In the genomic region with DNA sequence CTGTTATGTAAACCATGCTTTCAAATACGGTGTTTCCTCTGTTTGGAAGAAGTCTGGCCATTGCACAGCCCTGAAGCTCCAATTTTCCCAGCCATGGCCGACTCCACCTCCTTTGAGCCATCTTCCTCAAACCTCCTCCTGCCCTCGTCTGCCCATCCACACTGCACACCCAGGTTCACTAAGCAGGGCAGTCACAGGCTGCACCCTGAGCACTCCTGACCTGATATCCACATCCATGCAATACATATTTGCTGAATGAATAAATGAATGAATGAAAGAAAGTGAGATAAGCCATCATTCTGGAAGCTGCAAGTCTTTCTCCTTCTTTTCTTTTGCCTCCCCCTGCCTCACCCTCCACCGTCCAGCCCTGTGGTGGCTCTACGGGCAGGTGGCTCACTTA, we compare ENCODE assay signal across 29 cellular contexts. TPM values are rescaled to one million over a fixed set of nuclear protein-coding genes. Genes with fewer than 3 reads are reported as not detected.
DNase-seq lines count a peak whose midpoint lies in the region; ATAC-seq, FAIRE-seq and TF ChIP-seq lines count a peak whose summit lies in the region.
"Had no signal": no experiment of that assay in that cellular context is flagged by ENCODE, and none has a peak within 500 bp of the region (broad histone marks: within the 10 kb centered on the region; RNA-seq: fewer than 3 reads in every experiment).

No MANE protein-coding gene starts in this region.

- intact Hi-C loops in HepG2 (cut with micrococcal nuclease; ENCODE audit: unreplicated experiment) (no loop called here), right lobe of liver (cut with DNase I) (no loop called here), A673 (cut with micrococcal nuclease; ENCODE audit: unreplicated experiment) (no loop called here)

- no peaks in the 10 kb centered on the region for H4K20me1 ChIP-seq in HepG2 (ENCODE audit: insufficient read depth, low read length)
- H4K20me1 ChIP-seq in H1 (replicated peaks in 1 of 2; ENCODE audit: control insufficient read depth in 1 of 2, insufficient read depth in 2 of 2, low read length in 2 of 2) = no peaks in the 10 kb centered on the region
- H4K20me1 ChIP-seq: BLaER1 had no signal

- H3K9me3 ChIP-seq in HepG2 (ENCODE audit: low read length) (no peaks in the 10 kb centered on the region), right lobe of liver (no peaks in the 10 kb centered on the region), H1 (ENCODE audit: insufficient read depth in 2 of 2, low read depth in 1 of 2, low read length in 1 of 2) (peaks cover 0 to 7% of the 10 kb centered on the region in 2 experiments; a peak in 2 of 4 replicates), A673 (ENCODE audit: low read depth, low read length, poor library complexity, severe bottlenecking) (peaks cover 7% of the 10 kb centered on the region)
- H3K9me3 ChIP-seq: BE2C had no signal

- H3K23ac ChIP-seq in H1 (ENCODE audit: insufficient read length) = no peak overlapping the region

- TF ChIP-seq CTCF in HepG2 (CRISPR knock-in tag; IDR thresholded peaks at IDR 0.05) (no peak), right lobe of liver (IDR thresholded peaks at IDR 0.05) (no peak), H1 (IDR thresholded peaks at IDR 0.05; ENCODE audit: control extremely low read depth in 1 of 3, insufficient read depth in 1 of 3, low read depth in 1 of 3, low read length in 3 of 3) (no peak), progenitor cell of endocrine pancreas (IDR thresholded peaks at IDR 0.05; ENCODE audit: unreplicated experiment) (no peak), A673 (conservative IDR thresholded peaks at IDR 0.05; ENCODE audit: low read depth, low read length) (no peak)

- TF ChIP-seq EP300 in HepG2 (IDR thresholded peaks at IDR 0.05; ENCODE audit: low read depth in 2 of 2, low read length in 2 of 2) (no peak), HepG2 (CRISPR knock-in tag; IDR thresholded peaks at IDR 0.05; ENCODE audit: borderline replicate concordance) (no peak), H1 (IDR thresholded peaks at IDR 0.05; ENCODE audit: borderline replicate concordance in 1 of 2, low read depth in 2 of 2, low read length in 2 of 2) (no peak)

- H3K36me3 ChIP-seq in HepG2 (replicated peaks in 1 of 2; ENCODE audit: control insufficient read depth in 1 of 2, insufficient read depth in 2 of 2, low read length in 2 of 2) (no peaks in the 10 kb centered on the region), right lobe of liver (no peaks in the 10 kb centered on the region), H1 (ENCODE audit: control insufficient read depth in 2 of 4, insufficient read depth in 4 of 4, low read length in 3 of 4) (no peaks in the 10 kb centered on the region), A673 (ENCODE audit: insufficient read depth, low read length, poor library complexity, severe bottlenecking) (no peaks in the 10 kb centered on the region)
- H3K36me3 ChIP-seq: BE2C, BLaER1 had no signal

- no peak overlapping the region for H3K4ac ChIP-seq in H1 (replicated peaks; ENCODE audit: insufficient read length, low read depth, low read length)

- H4K8ac ChIP-seq in H1 (ENCODE audit: extremely low read depth, insufficient read depth, low read length) = no peak overlapping the region

- H3K4me3 Mint-ChIP-seq in progenitor cell of endocrine pancreas (ENCODE audit: low read depth) (no peak overlapping the region), T-cell (no peak overlapping the region)
- H3K4me3 Mint-ChIP-seq: CD14-positive monocyte; CD4-positive, alpha-beta memory T cell; CD4-positive, CD25-positive, alpha-beta regulatory T cell; CD8-positive, alpha-beta memory T cell had no signal

- no peak overlapping the region for H3K9ac ChIP-seq in HepG2 (ENCODE audit: insufficient read depth, low read depth, low read length)
- no peak overlapping the region for H3K9ac ChIP-seq in H1 (replicated peaks in 1 of 4; ENCODE audit: extremely low read depth in 1 of 4, low read depth in 3 of 4, low read length in 3 of 4)
- H3K9ac ChIP-seq: BLaER1 had no signal

- TF ChIP-seq POLR2A in HepG2 (IDR thresholded peaks at IDR 0.05; ENCODE audit: insufficient read depth in 1 of 2, low read depth in 2 of 2, low read length in 2 of 2) (no peak), right lobe of liver (IDR thresholded peaks at IDR 0.05) (no peak), H1 (IDR thresholded peaks at IDR 0.05; ENCODE audit: control extremely low read depth in 1 of 2, low read depth in 2 of 2, low read length in 2 of 2) (no peak)

- POLR2A ChIA-PET in HepG2 (lab: Yijun Ruan, JAX) (no interaction called here), H1 (lab: Charles Lee; ENCODE audit: partially characterized antibody) (no interaction called here), T-cell (lab: Charles Lee) (no interaction called here), A673 (lab: Charles Lee; ENCODE audit: low non-redundant PET) (no interaction called here)

- H3K27ac ChIP-seq in HepG2 (ENCODE audit: extremely low read length, insufficient read depth, low read length) = no peak overlapping the region
- H3K27ac ChIP-seq in right lobe of liver = no peak overlapping the region
- no peak overlapping the region for H3K27ac ChIP-seq in H1 (ENCODE audit: low read depth, low read length)
- no peak overlapping the region for H3K27ac ChIP-seq in A673 (ENCODE audit: low read depth, low read length, poor library complexity, severe bottlenecking)
- H3K27ac ChIP-seq: BLaER1 had no signal

- BruUV-seq in HepG2 (replicated peaks; lab: Mats Ljungman, UMichigan) (no TSS peak), A673 (replicated peaks; lab: Mats Ljungman, UMichigan) (no TSS peak)

- CTCF ChIA-PET in HepG2 (lab: Yijun Ruan, JAX; ENCODE audit: low intra/inter-chr PET ratio, low total read pairs) (no interaction called here), H1 (lab: Charles Lee; ENCODE audit: partially characterized antibody) (no interaction called here), T-cell (lab: Charles Lee) (no interaction called here), A673 (lab: Charles Lee) (no interaction called here)

- no peak for DNase-seq in HepG2 (ENCODE audit: low spot score)
- no peak for DNase-seq in right lobe of liver
- no peak for DNase-seq in H1 (ENCODE audit: low read depth in 1 of 2, low spot score in 2 of 2)
- no peak for DNase-seq in progenitor cell of endocrine pancreas (ENCODE audit: low spot score, unreplicated experiment)
- DNase-seq in T-cell = no peak
- no peak for DNase-seq in A673 (ENCODE audit: low spot score)
- DNase-seq in RKO (ENCODE audit: low spot score) = no peak
- DNase-seq: 8988T; ACHN; BE2C; C1 segment of cervical spinal cord; CD4-positive, alpha-beta memory T cell; CD4-positive, CD25-positive, alpha-beta regulatory T cell; CD8-positive, alpha-beta memory T cell; COR-L47; DMS 273 treated with DMSO at 0.1 percent for 48 hours; DMS153; DMS79; DND-41; EL; GDM1 had no signal

- no peak overlapping the region for H3K4me2 ChIP-seq in HepG2 (ENCODE audit: low read depth, low read length)
- H3K4me2 ChIP-seq in H1 (ENCODE audit: insufficient read depth in 1 of 2, low read depth in 2 of 2, low read length in 2 of 2) = no peak overlapping the region
- H3K4me2 ChIP-seq: BLaER1 had no signal

- peak overlapping the region; percentile 60; the same call in 1 of the 2 replicates for H2AK5ac ChIP-seq in H1 (ENCODE audit: low read depth, low read length)

- H3K27me3 Mint-ChIP-seq in progenitor cell of endocrine pancreas = no peaks in the 10 kb centered on the region
- H3K27me3 Mint-ChIP-seq in T-cell = peaks cover 16 to 31% of the 10 kb centered on the region in 2 donors

- in situ Hi-C loops in HepG2 (cut with HindIII; ENCODE audit: extremely low pct_ligation_motif_present, low pct_unique_long_range_greater_than_20kb) = no loop called here

- H3K27me3 ChIP-seq in HepG2 (ENCODE audit: control insufficient read depth in 1 of 2, insufficient read depth in 2 of 2, low read length in 2 of 2) (peaks cover 0 to 4% of the 10 kb centered on the region in 2 experiments; a peak in 1 of 5 replicates), right lobe of liver (no peaks in the 10 kb centered on the region), H1 (replicated peaks in 1 of 4; ENCODE audit: control insufficient read depth in 3 of 4, extremely low read depth in 1 of 4, insufficient read depth in 3 of 4, low read length in 3 of 4) (no peaks in the 10 kb centered on the region; a peak in 2 of 7 replicates), A673 (replicated peaks; ENCODE audit: insufficient read depth, low read depth, low read length, poor library complexity) (no peaks in the 10 kb centered on the region)
- H3K27me3 ChIP-seq: BE2C, BLaER1 had no signal

- H3K36me3 Mint-ChIP-seq in progenitor cell of endocrine pancreas (ENCODE audit: insufficient read depth) (peaks cover 8% of the 10 kb centered on the region), T-cell (peaks cover 3% of the 10 kb centered on the region)
- H3K36me3 Mint-ChIP-seq: CD14-positive monocyte had no signal

- H3K4me1 Mint-ChIP-seq in progenitor cell of endocrine pancreas (ENCODE audit: low read depth) (peaks cover 17% of the 10 kb centered on the region), T-cell (no peaks in the 10 kb centered on the region)
- H3K4me1 Mint-ChIP-seq: CD4-positive, alpha-beta memory T cell; CD4-positive, CD25-positive, alpha-beta regulatory T cell; CD8-positive, alpha-beta memory T cell had no signal

- H3K18ac ChIP-seq in H1 (ENCODE audit: extremely low read depth, low read length) = no peak overlapping the region

- H2BK15ac ChIP-seq in H1 (ENCODE audit: low read length) = no peak overlapping the region

- no peak overlapping the region for H2BK5ac ChIP-seq in H1 (ENCODE audit: low read depth, low read length)

- H2BK12ac ChIP-seq in H1 (ENCODE audit: low read depth, low read length) = no peak overlapping the region

- no peak for FAIRE-seq in HepG2 (lab: Jason Lieb, UNC)
- FAIRE-seq in H1 (lab: Jason Lieb, UNC) = no peak
- FAIRE-seq: A204.1, GM12878, GM12892, GM18507 had no signal

- TF ChIP-seq RAD21 in HepG2 (CRISPR knock-in tag; IDR thresholded peaks at IDR 0.05) (no peak), H1 (IDR thresholded peaks at IDR 0.05 in 1 of 2, conservative IDR thresholded peaks at IDR 0.05 in 1 of 2; ENCODE audit: low read depth in 2 of 2, low read length in 2 of 2) (no peak)

- no peak overlapping the region for H3K56ac ChIP-seq in H1 (replicated peaks; ENCODE audit: insufficient read length, low read depth, low read length)

- H4K5ac ChIP-seq in H1 (ENCODE audit: insufficient read length, low read depth, low read length) = no peak overlapping the region

- H3K79me2 ChIP-seq in HepG2 (ENCODE audit: insufficient read depth, low read length) (no peaks in the 10 kb centered on the region), H1 (ENCODE audit: control insufficient read depth in 1 of 2, insufficient read depth in 2 of 2, low read length in 2 of 2) (no peaks in the 10 kb centered on the region)

- H3K14ac ChIP-seq in H1 (ENCODE audit: insufficient read length) = no peak overlapping the region

- H2BK20ac ChIP-seq in H1 (ENCODE audit: low read length) = no peak overlapping the region

- H4K91ac ChIP-seq in H1 (replicated peaks; ENCODE audit: insufficient read length, low read length) = no peak overlapping the region

- WGBS in HepG2 (ENCODE audit: low lambda C conversion rate) = 60% methylated on average over 5 of the region's 5 CpGs
- WGBS in right lobe of liver (ENCODE audit: insufficient coverage, low coverage, low lambda C conversion rate, missing lambda C conversion rate) = 65% methylated on average over 4 of the region's 5 CpGs
- 92% methylated on average over 5 of the region's 5 CpGs; no CpG with 5 or more reads in 1 of the 2 experiments for WGBS in H1 (ENCODE audit: extremely low coverage in 1 of 2, insufficient coverage in 1 of 2, insufficient read length in 1 of 2, insufficient replicate concordance in 2 of 2, low coverage in 1 of 2, low lambda C conversion rate in 2 of 2, missing lambda C conversion rate in 1 of 2), 2 experiments

- H3K4me1 ChIP-seq in HepG2 (ENCODE audit: insufficient read depth, low read length) = no peaks in the 10 kb centered on the region
- H3K4me1 ChIP-seq in right lobe of liver = no peaks in the 10 kb centered on the region
- H3K4me1 ChIP-seq in H1 (replicated peaks in 1 of 4; ENCODE audit: control insufficient read depth in 3 of 4, insufficient read depth in 4 of 4, low read length in 3 of 4) = peaks cover 0 to 2% (median 0%) of the 10 kb centered on the region in 4 experiments; a peak in 1 of 7 replicates
- no peaks in the 10 kb centered on the region for H3K4me1 ChIP-seq in A673 (ENCODE audit: insufficient read depth, low read length, poor library complexity, severe bottlenecking)
- H3K4me1 ChIP-seq: BE2C, BLaER1 had no signal

- H3K9me3 Mint-ChIP-seq in progenitor cell of endocrine pancreas (ENCODE audit: low read depth) (peaks cover 13% of the 10 kb centered on the region), T-cell (peaks cover 3 to 20% (median 12%) of the 10 kb centered on the region in 3 donors)

- no peak overlapping the region for H3K4me3 ChIP-seq in HepG2 (replicated peaks in 1 of 3; ENCODE audit: insufficient read depth in 1 of 3, low read depth in 2 of 3, low read length in 3 of 3)
- H3K4me3 ChIP-seq in right lobe of liver = no peak overlapping the region
- no peak overlapping the region for H3K4me3 ChIP-seq in H1 (ENCODE audit: extremely low read depth in 1 of 4, insufficient read depth in 2 of 4, low read depth in 3 of 4, low read length in 4 of 4)
- H3K4me3 ChIP-seq in A673 (ENCODE audit: low read depth, low read length, poor library complexity, severe bottlenecking) = no peak overlapping the region
- H3K4me3 ChIP-seq: BLaER1, GM12878 had no signal

- no peak for ATAC-seq in HepG2
- no peak for ATAC-seq in right lobe of liver
- ATAC-seq in T-cell (replicated peaks in 1 of 4) = no peak
- ATAC-seq: GM12878 had no signal

- peak overlapping the region; percentile 3 for H3K27ac Mint-ChIP-seq in progenitor cell of endocrine pancreas
- no peak overlapping the region for H3K27ac Mint-ChIP-seq in T-cell
- H3K27ac Mint-ChIP-seq: CD4-positive, alpha-beta memory T cell; CD4-positive, CD25-positive, alpha-beta regulatory T cell; CD8-positive, alpha-beta memory T cell had no signal

- no peaks in the 10 kb centered on the region; the same call in 1 of the 2 replicates for H3K23me2 ChIP-seq in H1 (ENCODE audit: low read depth, low read length)

- no peak overlapping the region for H2AFZ ChIP-seq in HepG2 (ENCODE audit: low read length)
- no peak overlapping the region for H2AFZ ChIP-seq in H1 (ENCODE audit: low read length)

- no peaks in the 10 kb centered on the region; the same call in 1 of the 2 replicates for H3K79me1 ChIP-seq in H1 (ENCODE audit: low read depth, low read length)

- H2BK120ac ChIP-seq in H1 (replicated peaks; ENCODE audit: low read depth, low read length) = no peak overlapping the region

RNA-seq across cellular contexts. Expression of gene XG, which starts 22.2 kb away (rescaled TPM):
- total RNA-seq in HepG2 (2016; rRNA removed; fragmentation: Illumina TruSeq; extraction: Trizol) = not detected in 2 replicates
- total RNA-seq in HepG2 (2016; cell fraction: cytosol; rRNA removed; fragmentation: Illumina TruSeq; extraction: Trizol; ENCODE audit: low read depth) = not detected in 2 replicates
- not detected in 2 replicates for total RNA-seq in HepG2 (2016; cell fraction: insoluble cytoplasmic fraction; rRNA removed; fragmentation: Illumina TruSeq; extraction: Trizol)
- not detected in 2 replicates for total RNA-seq in HepG2 (2016; cell fraction: membrane; rRNA removed; fragmentation: Illumina TruSeq; extraction: Trizol)
- not detected in 2 replicates for total RNA-seq in HepG2 (2016; cell fraction: nucleus; rRNA removed; fragmentation: Illumina TruSeq; extraction: Trizol)
- polyA plus RNA-seq in HepG2 (2011; rRNA removed) = not detected in 2 replicates
- polyA plus RNA-seq in HepG2 (2011; cell fraction: cytosol; rRNA removed) = not detected in 2 replicates
- not detected in 2 replicates for polyA plus RNA-seq in HepG2 (2011; cell fraction: nucleus; rRNA removed)
- 0.07 TPM in 1 of 2 replicates, not detected in the other for polyA plus RNA-seq in HepG2 (2012)
- polyA plus RNA-seq in HepG2 (2016; cell fraction: cytosol; fragmentation: Illumina TruSeq; extraction: Trizol; ENCODE audit: low read depth) = not detected in 2 replicates
- polyA plus RNA-seq in HepG2 (2016; cell fraction: insoluble cytoplasmic fraction; fragmentation: Illumina TruSeq; extraction: Trizol; ENCODE audit: low read depth) = not detected in 2 replicates
- polyA plus RNA-seq in HepG2 (2016; cell fraction: membrane; fragmentation: Illumina TruSeq; extraction: Trizol; ENCODE audit: low read depth) = not detected in 2 replicates
- not detected in 2 replicates for polyA plus RNA-seq in HepG2 (2016; cell fraction: nucleus; fragmentation: Illumina TruSeq; extraction: Trizol; ENCODE audit: insufficient read depth, low read depth)
- not detected in 2 replicates for polyA minus RNA-seq in HepG2 (2011; rRNA and poly(A)+ RNA removed; ENCODE audit: low replicate concordance)
- not detected in 2 replicates for polyA minus RNA-seq in HepG2 (2011; cell fraction: cytosol; rRNA and poly(A)+ RNA removed)
- polyA minus RNA-seq in HepG2 (2011; cell fraction: nucleus; rRNA and poly(A)+ RNA removed) = not detected in 2 replicates
- total RNA-seq in right lobe of liver = under 1 TPM in 1 of 6 experiments, not detected in 5; 0.31 TPM
- total RNA-seq in H1 (2021; fragmentation: NEBNext Ultra II Directional; extraction: Animal tissue kit (Norgen Biotek cat#: 25700)) = 0.31 and 0.78 TPM in 2 replicates
- polyA plus RNA-seq in H1 (2011; rRNA removed) = 0.19 and 0.33 TPM in 2 replicates
- 0.57 TPM for polyA plus RNA-seq in H1 (2011; cell fraction: cytosol; rRNA removed)
- polyA plus RNA-seq in H1 (2011; cell fraction: nucleus; rRNA removed) = 0.23 TPM
- polyA plus RNA-seq in H1 (2012, experiment 1 of 2) = 0.22 to 0.42 TPM (median 0.31 TPM) in 4 replicates
- polyA plus RNA-seq in H1 (2012, experiment 2 of 2) = not detected
- 0.71 TPM for polyA plus RNA-seq in H1 (2013, experiment 1 of 2)
- 0.35 TPM for polyA plus RNA-seq in H1 (2013, experiment 2 of 2)
- 0.34 and 0.54 TPM in 2 replicates for polyA minus RNA-seq in H1 (2011; rRNA and poly(A)+ RNA removed)
- polyA minus RNA-seq in H1 (2011; cell fraction: cytosol; rRNA and poly(A)+ RNA removed) = not detected
- 0.40 TPM for polyA minus RNA-seq in H1 (2011; cell fraction: nucleus; rRNA and poly(A)+ RNA removed)
- total RNA-seq in progenitor cell of endocrine pancreas = 1.2 and 2.4 TPM in 2 replicates
- total RNA-seq in T-cell = 1 to 10 TPM in 1 of 5 donors, under 1 TPM in 1, not detected in 3; 0.13 to 1.5 TPM
- total RNA-seq in A673 (2021) = 7.5 and 7.7 TPM in 2 replicates
- total RNA-seq: CD4-positive, CD25-positive, alpha-beta regulatory T cell; CD8-positive, alpha-beta memory T cell; Daoy; GM12878 had no signal
- polyA plus RNA-seq: AG04450; CD14-positive monocyte; CD4-positive, alpha-beta memory T cell; CD4-positive, CD25-positive, alpha-beta regulatory T cell; CD8-positive, alpha-beta memory T cell; GM12878 had no signal

RNA-seq across cellular contexts. Expression of gene GYG2, which starts 54.7 kb away (rescaled TPM):
- total RNA-seq in HepG2 (2016; rRNA removed; fragmentation: Illumina TruSeq; extraction: Trizol) (24.3 and 31.7 TPM in 2 replicates), right lobe of liver (10 to 100 TPM; 17.6 to 27.7 (median 21.3) TPM), progenitor cell of endocrine pancreas (107 and 117 TPM in 2 replicates), T-cell (under 1 TPM in 1 of 5 donors, not detected in 4; 0.23 TPM), A673 (2021) (39.8 and 59.7 TPM in 2 replicates)
- total RNA-seq in HepG2 (2016; cell fraction: cytosol; rRNA removed; fragmentation: Illumina TruSeq; extraction: Trizol; ENCODE audit: low read depth) = 6.7 and 8.4 TPM in 2 replicates
- total RNA-seq in HepG2 (2016; cell fraction: insoluble cytoplasmic fraction; rRNA removed; fragmentation: Illumina TruSeq; extraction: Trizol) = 22.5 and 30.3 TPM in 2 replicates
- total RNA-seq in HepG2 (2016; cell fraction: membrane; rRNA removed; fragmentation: Illumina TruSeq; extraction: Trizol) = 22.4 and 23.0 TPM in 2 replicates
- total RNA-seq in HepG2 (2016; cell fraction: nucleus; rRNA removed; fragmentation: Illumina TruSeq; extraction: Trizol) = 16.0 and 17.3 TPM in 2 replicates
- polyA plus RNA-seq in HepG2 (2011; rRNA removed) (19.8 and 20.0 TPM in 2 replicates), H1 (2011; rRNA removed) (52.8 and 63.7 TPM in 2 replicates)
- 16.9 and 19.2 TPM in 2 replicates for polyA plus RNA-seq in HepG2 (2011; cell fraction: cytosol; rRNA removed)
- polyA plus RNA-seq in HepG2 (2011; cell fraction: nucleus; rRNA removed) = 14.1 and 16.8 TPM in 2 replicates
- polyA plus RNA-seq in HepG2 (2012) = 11.2 and 14.3 TPM in 2 replicates
- 6.2 and 7.5 TPM in 2 replicates for polyA plus RNA-seq in HepG2 (2016; cell fraction: cytosol; fragmentation: Illumina TruSeq; extraction: Trizol; ENCODE audit: low read depth)
- polyA plus RNA-seq in HepG2 (2016; cell fraction: insoluble cytoplasmic fraction; fragmentation: Illumina TruSeq; extraction: Trizol; ENCODE audit: low read depth) = 37.0 and 37.2 TPM in 2 replicates
- polyA plus RNA-seq in HepG2 (2016; cell fraction: membrane; fragmentation: Illumina TruSeq; extraction: Trizol; ENCODE audit: low read depth) = 16.2 and 16.5 TPM in 2 replicates
- polyA plus RNA-seq in HepG2 (2016; cell fraction: nucleus; fragmentation: Illumina TruSeq; extraction: Trizol; ENCODE audit: insufficient read depth, low read depth) = 34.6 and 35.1 TPM in 2 replicates
- 64.2 TPM in 1 of 2 replicates, not detected in the other for polyA minus RNA-seq in HepG2 (2011; rRNA and poly(A)+ RNA removed; ENCODE audit: low replicate concordance)
- 19.9 and 20.0 TPM in 2 replicates for polyA minus RNA-seq in HepG2 (2011; cell fraction: cytosol; rRNA and poly(A)+ RNA removed)
- polyA minus RNA-seq in HepG2 (2011; cell fraction: nucleus; rRNA and poly(A)+ RNA removed) = 8.0 and 12.1 TPM in 2 replicates
- 65.3 and 65.4 TPM in 2 replicates for total RNA-seq in H1 (2021; fragmentation: NEBNext Ultra II Directional; extraction: Animal tissue kit (Norgen Biotek cat#: 25700))
- 60.6 TPM for polyA plus RNA-seq in H1 (2011; cell fraction: cytosol; rRNA removed)
- 54.9 TPM for polyA plus RNA-seq in H1 (2011; cell fraction: nucleus; rRNA removed)
- polyA plus RNA-seq in H1 (2012, experiment 1 of 2) = 49.3 to 58.7 TPM (median 56.4 TPM) in 4 replicates
- 26.6 TPM for polyA plus RNA-seq in H1 (2012, experiment 2 of 2)
- polyA plus RNA-seq in H1 (2013, experiment 1 of 2) = 29.1 TPM
- polyA plus RNA-seq in H1 (2013, experiment 2 of 2) = 29.7 TPM
- 78.1 and 104 TPM in 2 replicates for polyA minus RNA-seq in H1 (2011; rRNA and poly(A)+ RNA removed)
- polyA minus RNA-seq in H1 (2011; cell fraction: cytosol; rRNA and poly(A)+ RNA removed) = 55.3 TPM
- 40.5 TPM for polyA minus RNA-seq in H1 (2011; cell fraction: nucleus; rRNA and poly(A)+ RNA removed)
- total RNA-seq: CD4-positive, alpha-beta memory T cell; CD4-positive, CD25-positive, alpha-beta regulatory T cell; CD8-positive, alpha-beta memory T cell; Daoy; GM12878 had no signal
- polyA plus RNA-seq: CD14-positive monocyte; CD4-positive, alpha-beta memory T cell; CD4-positive, CD25-positive, alpha-beta regulatory T cell; CD8-positive, alpha-beta memory T cell had no signal

Comparison
In these comparisons a context has a peak if more than half of its experiments do, and no peak if none do; other contexts are left out.
1. RNA of gene GYG2, which starts 54.7 kb away (total RNA-seq): 107 to 117 TPM in progenitor cell of endocrine pancreas, 65.3 to 65.4 TPM in H1, 39.8 to 59.7 TPM in A673, 6.7 to 31.7 TPM in HepG2 and 17.6 to 27.7 TPM in right lobe of liver; 0.23 TPM in T-cell; every median in the first group is over 4 times any median in the second.